In the genomic region with DNA sequence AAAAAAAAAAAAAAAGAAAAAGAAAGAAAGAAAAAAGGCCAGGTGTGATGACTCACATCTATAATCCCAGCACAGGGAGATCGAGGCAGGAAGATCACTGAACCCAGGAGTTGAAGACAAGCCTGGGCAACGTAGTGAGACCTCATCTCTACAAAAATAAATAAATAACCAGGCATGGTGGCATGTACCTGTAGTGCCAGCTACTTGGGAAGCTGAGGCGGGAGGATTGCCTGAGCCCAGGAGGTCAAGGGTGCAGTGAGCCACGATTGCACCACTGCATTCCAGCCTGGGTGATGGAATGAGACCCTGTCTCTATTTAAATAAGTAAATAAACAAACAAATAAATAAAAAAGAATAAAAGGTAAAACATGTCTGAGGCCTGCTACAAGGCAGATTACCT, we compare ENCODE assay signal across 20 cellular contexts. TPM values are rescaled to one million over a fixed set of nuclear protein-coding genes. Genes with fewer than 3 reads are reported as not detected.
DNase-seq lines count a peak whose midpoint lies in the region; TF ChIP-seq lines count a peak whose summit lies in the region.
"Had no signal": no experiment of that assay in that cellular context is flagged by ENCODE, and none has a peak within 500 bp of the region (broad histone marks: within the 10 kb centered on the region; RNA-seq: fewer than 3 reads in every experiment).

No MANE protein-coding gene starts in this region.

- H3K36me3 ChIP-seq in mammary epithelial cell (ENCODE audit: insufficient read depth, low read length) (no peaks in the 10 kb centered on the region), hepatocyte (replicated peaks; ENCODE audit: insufficient read depth, low read depth) (no peaks in the 10 kb centered on the region), stomach smooth muscle (ENCODE audit: control insufficient read depth in 2 of 2, insufficient read depth in 2 of 2, low read length in 2 of 2) (no peaks in the 10 kb centered on the region), stomach (no peaks in the 10 kb centered on the region), WERI-Rb-1 (no peaks in the 10 kb centered on the region)
- H3K36me3 ChIP-seq: BE2C had no signal

- no peaks in the 10 kb centered on the region for H3K9me2 ChIP-seq in hepatocyte (replicated peaks; ENCODE audit: insufficient read depth)

- DNase-seq in DMS53 (lab: John Stamatoyannopoulos, UW): peak; percentile 21
- DNase-seq in DMS53 treated with DMSO at 0.1 percent for 48 hours (lab: John Stamatoyannopoulos, UW; ENCODE audit: unreplicated experiment): no peak
- DNase-seq in mammary epithelial cell: peak; percentile 48
- DNase-seq in hepatocyte (ENCODE audit: low spot score): no peak
- no peak for DNase-seq in stomach
- DNase-seq in cerebellar nuclear complex (lab: John Stamatoyannopoulos, UW): no peak
- DNase-seq in WERI-Rb-1: no peak
- DNase-seq: CD4-positive, alpha-beta T cell; GDM1; HCEC 1CT; KBM-7; NCI-H1417 treated with DMSO at 0.1 percent for 48 hours; NCI-H2029; NCI-H446; NCI-H69; SHP77 had no signal

- 81% methylated on average over 4 of the region's 4 CpGs for WGBS in mammary epithelial cell (ENCODE audit: low coverage, missing lambda C conversion rate)
- 49% methylated on average over 4 of the region's 4 CpGs for WGBS in hepatocyte (ENCODE audit: low lambda C conversion rate, missing lambda C conversion rate)
- 58 to 73% (median 63%) methylated on average over 4 of the region's 4 CpGs for whole genome bisulfite sequencing in stomach, 5 donors

- H3K27ac ChIP-seq in mammary epithelial cell (ENCODE audit: insufficient read depth, low read depth, low read length) (no peak overlapping the region), hepatocyte (peak overlapping the region; percentile 87), stomach smooth muscle (ENCODE audit: low read length) (peak overlapping the region; percentile 74), stomach (no peak overlapping the region), WERI-Rb-1 (no peak overlapping the region)
- H3K27ac ChIP-seq: 22Rv1 had no signal

- no peak overlapping the region for H2AFZ ChIP-seq in mammary epithelial cell (ENCODE audit: low read depth, low read length)
- no peak overlapping the region for H2AFZ ChIP-seq in hepatocyte

- H4K20me1 ChIP-seq in mammary epithelial cell (ENCODE audit: insufficient read depth, low read length) (no peaks in the 10 kb centered on the region), hepatocyte (ENCODE audit: insufficient read depth, poor library complexity, severe bottlenecking) (no peaks in the 10 kb centered on the region)

- TF ChIP-seq EP300 in stomach (IDR thresholded peaks at IDR 0.05): no peak

- in situ Hi-C loops in mammary epithelial cell (cut with MboI; ENCODE audit: low sequenced_read_pairs in 2 of 2): no loop called here

- dilution Hi-C loops in mammary epithelial cell (cut with HindIII; ENCODE audit: low sequenced_read_pairs): no loop called here

- H3K27me3 ChIP-seq in mammary epithelial cell (ENCODE audit: insufficient read depth, low read length): no peaks in the 10 kb centered on the region
- H3K27me3 ChIP-seq in hepatocyte: no peaks in the 10 kb centered on the region
- no peaks in the 10 kb centered on the region for H3K27me3 ChIP-seq in stomach smooth muscle (ENCODE audit: control insufficient read depth in 1 of 2, insufficient read depth in 2 of 2, low read length in 2 of 2)
- no peaks in the 10 kb centered on the region for H3K27me3 ChIP-seq in stomach
- no peaks in the 10 kb centered on the region for H3K27me3 ChIP-seq in WERI-Rb-1 (ENCODE audit: insufficient read depth, low read depth, severe bottlenecking)
- H3K27me3 ChIP-seq: BE2C had no signal

- H3K9ac ChIP-seq in mammary epithelial cell (ENCODE audit: insufficient read depth, low read length) (no peak overlapping the region), stomach smooth muscle (ENCODE audit: low read length in 2 of 2) (no peak overlapping the region)

- H3K4me2 ChIP-seq in mammary epithelial cell (ENCODE audit: insufficient read depth, low read depth, low read length) (no peak overlapping the region), hepatocyte (no peak overlapping the region)

- H3K4me3 ChIP-seq in mammary epithelial cell (replicated peaks in 1 of 3; ENCODE audit: insufficient read depth in 1 of 3, low read depth in 2 of 3, low read length in 3 of 3): no peak overlapping the region
- H3K4me3 ChIP-seq in hepatocyte: no peak overlapping the region
- no peak overlapping the region for H3K4me3 ChIP-seq in stomach smooth muscle (ENCODE audit: low read length in 2 of 2)
- no peak overlapping the region for H3K4me3 ChIP-seq in stomach
- no peak overlapping the region for H3K4me3 ChIP-seq in WERI-Rb-1 (ENCODE audit: low read depth, low read length)
- H3K4me3 ChIP-seq: GM12878 had no signal

- H3K9me3 ChIP-seq in mammary epithelial cell (replicated peaks; ENCODE audit: insufficient read depth, low read length) (no peaks in the 10 kb centered on the region), hepatocyte (ENCODE audit: low read depth) (no peaks in the 10 kb centered on the region), stomach smooth muscle (ENCODE audit: control insufficient read depth in 2 of 2, low read length in 2 of 2) (no peaks in the 10 kb centered on the region), stomach (no peaks in the 10 kb centered on the region), WERI-Rb-1 (ENCODE audit: severe bottlenecking) (no peaks in the 10 kb centered on the region)
- H3K9me3 ChIP-seq: BE2C had no signal

- intact Hi-C loops in mammary epithelial cell (cut with micrococcal nuclease): no loop called here
- intact Hi-C loops in stomach (cut with DNase I; ENCODE audit: low total_unique reads): loop anchor here (10.0 kb wide), 1 partner anchor 308 kb away; no protein-coding TSS in a partner anchor

- H3K79me2 ChIP-seq in mammary epithelial cell (ENCODE audit: insufficient read depth, low read length): no peaks in the 10 kb centered on the region
- H3K79me2 ChIP-seq in hepatocyte: no peaks in the 10 kb centered on the region

- no TSS peak for BruUV-seq in mammary epithelial cell (replicated peaks; lab: Mats Ljungman, UMichigan)

- peaks cover 12% of the 10 kb centered on the region for H3K4me1 ChIP-seq in mammary epithelial cell (ENCODE audit: insufficient read depth, low read length)
- H3K4me1 ChIP-seq in hepatocyte (ENCODE audit: insufficient read depth): peaks cover 16% of the 10 kb centered on the region
- H3K4me1 ChIP-seq in stomach smooth muscle (ENCODE audit: control insufficient read depth, insufficient read depth, low read length): peaks cover 54% of the 10 kb centered on the region
- no peaks in the 10 kb centered on the region for H3K4me1 ChIP-seq in stomach

- CTCF ChIA-PET in mammary epithelial cell (lab: Charles Lee; ENCODE audit: low non-redundant PET): no interaction called here

- TF ChIP-seq CTCF in mammary epithelial cell (conservative IDR thresholded peaks at IDR 0.05 in 1 of 2, IDR thresholded peaks at IDR 0.05 in 1 of 2; ENCODE audit: extremely low read depth in 1 of 2, insufficient read depth in 1 of 2, low read depth in 1 of 2, low read length in 2 of 2) (no peak), hepatocyte (IDR thresholded peaks at IDR 0.05; ENCODE audit: poor library complexity) (no peak), stomach (IDR thresholded peaks at IDR 0.05) (no peak), WERI-Rb-1 (IDR thresholded peaks at IDR 0.05; ENCODE audit: low read depth, low read length) (no peak)

- TF ChIP-seq POLR2A in stomach (IDR thresholded peaks at IDR 0.05): no peak

RNA-seq across cellular contexts. Expression of gene LACTB, which starts 39.3 kb away (rescaled TPM):
- total RNA-seq in mammary epithelial cell (10 to 100 TPM; 17.3 to 23.0 TPM), hepatocyte (19.6 and 31.0 TPM in 2 replicates), stomach (10 to 100 TPM in 3 of 5 donors, 1 to 10 TPM in 2; 1.2 to 30.8 (median 14.8) TPM)
- polyA plus RNA-seq in mammary epithelial cell (8.6 TPM), hepatocyte (19.2 and 26.5 TPM in 2 replicates), stomach (10 to 100 TPM in 1 of 3 donors, 1 to 10 TPM in 2; 8.2 to 13.0 (median 9.3) TPM)
- polyA minus RNA-seq in mammary epithelial cell: 17.0 TPM

RNA-seq across cellular contexts. Expression of gene TPM1, which starts 39.8 kb away (rescaled TPM):
- total RNA-seq in mammary epithelial cell (1,000 to 10,000 TPM in 1 of 2 donors, 100 to 1,000 TPM in 1; 463 to 1,538 TPM), hepatocyte (283 and 291 TPM in 2 replicates), stomach (1,000 to 10,000 TPM in 4 of 5 donors, 100 to 1,000 TPM in 1; 425 to 2,605 (median 1,087) TPM)
- polyA plus RNA-seq in mammary epithelial cell (241 TPM), hepatocyte (353 and 477 TPM in 2 replicates), stomach (100 to 1,000 TPM; 230 to 494 (median 306) TPM)
- polyA minus RNA-seq in mammary epithelial cell: 182 TPM

Comparison
In these comparisons a context has a peak if more than half of its experiments do, and no peak if none do; other contexts are left out.
1. DNase-seq: peak in DMS53 (single experiment) and mammary epithelial cell (single experiment); none in DMS53 treated with DMSO at 0.1 percent for 48 hours (single experiment), hepatocyte (single experiment), stomach (single experiment), cerebellar nuclear complex (0 of 2) and WERI-Rb-1 (single experiment).
2. H3K27ac ChIP-seq: peak in hepatocyte (single experiment) and stomach smooth muscle (single experiment); none in mammary epithelial cell (single experiment), stomach (0 of 5) and WERI-Rb-1 (single experiment).